In genomic region chr18:50638623-50639398, GRCh38 we compare ENCODE assay signal across 17 cellular contexts.
A peak's percentile ranks its signal among the peaks of the same experiment; 100 is the strongest.
DNase-seq lines count a peak whose midpoint lies in the region; ATAC-seq, FAIRE-seq and TF ChIP-seq lines count a peak whose summit lies in the region.
"Had no signal": no experiment of that assay in that cellular context is flagged by ENCODE, and none has a peak within 500 bp of the region (broad histone marks: within the 10 kb centered on the region; RNA-seq: fewer than 3 reads in every experiment).

No MANE protein-coding gene starts in this region.

- no peak overlapping the region for H3K9ac ChIP-seq in HepG2 (ENCODE audit: insufficient read depth, low read depth, low read length)

- TF ChIP-seq EP300 in HepG2 (IDR thresholded peaks at IDR 0.05; ENCODE audit: low read depth in 2 of 2, low read length in 2 of 2) (no peak), HepG2 (CRISPR knock-in tag; IDR thresholded peaks at IDR 0.05; ENCODE audit: borderline replicate concordance) (no peak)

- ATAC-seq in HepG2 (no peak), right lobe of liver (no peak), HG03159 (IDR thresholded peaks at IDR 0.05; ENCODE audit: unreplicated experiment) (no peak)
- ATAC-seq in activated naive CD8-positive, alpha-beta T cell treated with anti-CD3 and anti-CD28 coated beads, Interleukin-2, amount 50 U/mL, for 24 hours, result no peak
- ATAC-seq: activated CD8-positive, alpha-beta T cell treated with anti-CD3 and anti-CD28 coated beads for 36 hours; activated T-helper 17 cell treated with anti-CD3 and anti-CD28 coated beads, Interleukin-2, amount 50 U/mL, for 72 hours; stimulated activated naive CD8-positive, alpha-beta T cell treated with anti-CD3 and anti-CD28 coated beads, Interleukin-15, amount 100 ng/mL, for 72 hours had no signal

- H2AFZ ChIP-seq in HepG2 (ENCODE audit: low read length), result no peak overlapping the region

- H4K20me1 ChIP-seq in HepG2 (ENCODE audit: insufficient read depth, low read length), result no peaks in the 10 kb centered on the region

- DNase-seq in HepG2 (ENCODE audit: low spot score) (no peak), right lobe of liver (no peak), SK-N-DZ (ENCODE audit: low spot score) (peak; percentile 60), iPS-NIHi11 (ENCODE audit: low spot score) (peak; percentile 63), glutamatergic neuron (no peak), nucleus accumbens (lab: John Stamatoyannopoulos, UW) (no peak)
- no peak for DNase-seq in activated naive CD8-positive, alpha-beta T cell treated with anti-CD3 and anti-CD28 coated beads, Interleukin-2, amount 50 U/mL, for 24 hours
- DNase-seq: activated CD8-positive, alpha-beta T cell treated with anti-CD3 and anti-CD28 coated beads for 36 hours; Calu3; mesenchymal stem cell; occipital lobe; SJCRH30; stimulated activated naive CD8-positive, alpha-beta T cell treated with anti-CD3 and anti-CD28 coated beads, Interleukin-15, amount 100 ng/mL, for 72 hours had no signal

- H3K79me2 ChIP-seq in HepG2 (ENCODE audit: insufficient read depth, low read length), result no peaks in the 10 kb centered on the region

- H3K4me1 ChIP-seq in HepG2 (ENCODE audit: insufficient read depth, low read length), result no peaks in the 10 kb centered on the region
- H3K4me1 ChIP-seq in right lobe of liver, result no peaks in the 10 kb centered on the region
- H3K4me1 ChIP-seq: SJCRH30 had no signal

- CTCF ChIA-PET in HepG2 (lab: Yijun Ruan, JAX; ENCODE audit: low intra/inter-chr PET ratio, low total read pairs), result no interaction called here

- no peaks in the 10 kb centered on the region for H3K4me1 Mint-ChIP-seq in activated naive CD8-positive, alpha-beta T cell treated with anti-CD3 and anti-CD28 coated beads, Interleukin-2, amount 50 U/mL, for 24 hours
- H3K4me1 Mint-ChIP-seq in glutamatergic neuron (ENCODE audit: low read depth, unreplicated experiment), result peaks cover 11% of the 10 kb centered on the region
- H3K4me1 Mint-ChIP-seq: activated T-helper 17 cell treated with anti-CD3 and anti-CD28 coated beads, Interleukin-2, amount 50 U/mL, for 72 hours; IgD-negative memory B cell; stimulated activated naive CD8-positive, alpha-beta T cell treated with anti-CD3 and anti-CD28 coated beads, Interleukin-15, amount 100 ng/mL, for 72 hours had no signal

- no peak overlapping the region for H3K27ac Mint-ChIP-seq in activated naive CD8-positive, alpha-beta T cell treated with anti-CD3 and anti-CD28 coated beads, Interleukin-2, amount 50 U/mL, for 24 hours
- H3K27ac Mint-ChIP-seq in glutamatergic neuron (ENCODE audit: unreplicated experiment), result no peak overlapping the region
- H3K27ac Mint-ChIP-seq: activated CD8-positive, alpha-beta T cell treated with anti-CD3 and anti-CD28 coated beads for 36 hours; activated T-helper 17 cell treated with anti-CD3 and anti-CD28 coated beads, Interleukin-2, amount 50 U/mL, for 72 hours; IgD-negative memory B cell; stimulated activated naive CD8-positive, alpha-beta T cell treated with anti-CD3 and anti-CD28 coated beads, Interleukin-15, amount 100 ng/mL, for 72 hours had no signal

- H3K27ac ChIP-seq in HepG2 (ENCODE audit: extremely low read length, insufficient read depth, low read length), result no peak overlapping the region
- no peak overlapping the region for H3K27ac ChIP-seq in right lobe of liver
- H3K27ac ChIP-seq: SJCRH30 had no signal

- intact Hi-C loops in HepG2 (cut with micrococcal nuclease; ENCODE audit: unreplicated experiment) (loop anchor here (1.0 kb wide), 1 partner anchor 17 kb away; no protein-coding TSS in a partner anchor), right lobe of liver (cut with DNase I) (no loop called here)

- H3K9me3 ChIP-seq in HepG2 (ENCODE audit: low read length), result no peaks in the 10 kb centered on the region
- H3K9me3 ChIP-seq in right lobe of liver, result no peaks in the 10 kb centered on the region
- H3K9me3 ChIP-seq: SJCRH30 had no signal

- H3K4me3 ChIP-seq in HepG2 (replicated peaks in 1 of 3; ENCODE audit: insufficient read depth in 1 of 3, low read depth in 2 of 3, low read length in 3 of 3), result no peak overlapping the region
- H3K4me3 ChIP-seq in right lobe of liver, result no peak overlapping the region
- H3K4me3 ChIP-seq: SJCRH30 had no signal

- no peak for FAIRE-seq in HepG2 (lab: Jason Lieb, UNC)
- FAIRE-seq: TTC549 had no signal

- WGBS in HepG2 (ENCODE audit: low lambda C conversion rate), result 41% methylated on average over 3 of the region's 3 CpGs
- 50% methylated on average over 1 of the region's 3 CpGs for WGBS in right lobe of liver (ENCODE audit: insufficient coverage, low coverage, low lambda C conversion rate, missing lambda C conversion rate)

- H3K27me3 Mint-ChIP-seq in activated naive CD8-positive, alpha-beta T cell treated with anti-CD3 and anti-CD28 coated beads, Interleukin-2, amount 50 U/mL, for 24 hours, result no peaks in the 10 kb centered on the region
- no peaks in the 10 kb centered on the region for H3K27me3 Mint-ChIP-seq in glutamatergic neuron (ENCODE audit: unreplicated experiment)
- H3K27me3 Mint-ChIP-seq: stimulated activated naive CD8-positive, alpha-beta T cell treated with anti-CD3 and anti-CD28 coated beads, Interleukin-15, amount 100 ng/mL, for 72 hours had no signal

- H3K4me3 Mint-ChIP-seq in activated naive CD8-positive, alpha-beta T cell treated with anti-CD3 and anti-CD28 coated beads, Interleukin-2, amount 50 U/mL, for 24 hours, result no peak overlapping the region
- no peak overlapping the region for H3K4me3 Mint-ChIP-seq in glutamatergic neuron (ENCODE audit: unreplicated experiment)
- H3K4me3 Mint-ChIP-seq: activated CD8-positive, alpha-beta T cell treated with anti-CD3 and anti-CD28 coated beads for 36 hours; activated T-helper 17 cell treated with anti-CD3 and anti-CD28 coated beads, Interleukin-2, amount 50 U/mL, for 72 hours; IgD-negative memory B cell; stimulated activated naive CD8-positive, alpha-beta T cell treated with anti-CD3 and anti-CD28 coated beads, Interleukin-15, amount 100 ng/mL, for 72 hours had no signal

- TF ChIP-seq CTCF in HepG2 (CRISPR knock-in tag; IDR thresholded peaks at IDR 0.05), result no peak
- TF ChIP-seq CTCF in right lobe of liver (IDR thresholded peaks at IDR 0.05), result no peak
- TF ChIP-seq CTCF in glutamatergic neuron (IDR thresholded peaks at IDR 0.05; ENCODE audit: partially characterized antibody, unreplicated experiment), result no peak

- BruUV-seq in HepG2 (replicated peaks; lab: Mats Ljungman, UMichigan), result no TSS peak

- no peaks in the 10 kb centered on the region for H3K9me3 Mint-ChIP-seq in activated naive CD8-positive, alpha-beta T cell treated with anti-CD3 and anti-CD28 coated beads, Interleukin-2, amount 50 U/mL, for 24 hours
- peaks cover 3% of the 10 kb centered on the region for H3K9me3 Mint-ChIP-seq in glutamatergic neuron (ENCODE audit: unreplicated experiment)
- H3K9me3 Mint-ChIP-seq: activated CD8-positive, alpha-beta T cell treated with anti-CD3 and anti-CD28 coated beads for 36 hours; activated T-helper 17 cell treated with anti-CD3 and anti-CD28 coated beads, Interleukin-2, amount 50 U/mL, for 72 hours; IgD-negative memory B cell; stimulated activated naive CD8-positive, alpha-beta T cell treated with anti-CD3 and anti-CD28 coated beads, Interleukin-15, amount 100 ng/mL, for 72 hours had no signal

- no peaks in the 10 kb centered on the region for H3K36me3 Mint-ChIP-seq in activated naive CD8-positive, alpha-beta T cell treated with anti-CD3 and anti-CD28 coated beads, Interleukin-2, amount 50 U/mL, for 24 hours (ENCODE audit: low read depth)
- peaks cover 6% of the 10 kb centered on the region for H3K36me3 Mint-ChIP-seq in glutamatergic neuron (ENCODE audit: unreplicated experiment)
- H3K36me3 Mint-ChIP-seq: IgD-negative memory B cell had no signal

- H3K36me3 ChIP-seq in HepG2 (replicated peaks in 1 of 2; ENCODE audit: control insufficient read depth in 1 of 2, insufficient read depth in 2 of 2, low read length in 2 of 2) (no peaks in the 10 kb centered on the region), right lobe of liver (no peaks in the 10 kb centered on the region)
- H3K36me3 ChIP-seq: SJCRH30 had no signal

- in situ Hi-C loops in HepG2 (cut with HindIII; ENCODE audit: extremely low pct_ligation_motif_present, low pct_unique_long_range_greater_than_20kb), result no loop called here

- no peaks in the 10 kb centered on the region for H3K27me3 ChIP-seq in HepG2 (ENCODE audit: control insufficient read depth in 1 of 2, insufficient read depth in 2 of 2, low read length in 2 of 2)
- H3K27me3 ChIP-seq in right lobe of liver, result no peaks in the 10 kb centered on the region
- H3K27me3 ChIP-seq: SJCRH30 had no signal

- no peak overlapping the region for H3K4me2 ChIP-seq in HepG2 (ENCODE audit: low read depth, low read length)

- no peak for TF ChIP-seq RAD21 in HepG2 (CRISPR knock-in tag; IDR thresholded peaks at IDR 0.05)

- TF ChIP-seq POLR2A in HepG2 (IDR thresholded peaks at IDR 0.05; ENCODE audit: insufficient read depth in 1 of 2, low read depth in 2 of 2, low read length in 2 of 2), result no peak
- no peak for TF ChIP-seq POLR2A in right lobe of liver (IDR thresholded peaks at IDR 0.05)

- POLR2A ChIA-PET in HepG2 (lab: Yijun Ruan, JAX), result no interaction called here

TF ChIP-seq in HepG2, 621 proteins besides CTCF, POLR2A, EP300 and RAD21:
- TF ChIP-seq TRIM24 (CRISPR knock-in tag; IDR thresholded peaks at IDR 0.05), result no peak
- no peak for TF ChIP-seq NR0B2 (CRISPR knock-in tag; IDR thresholded peaks at IDR 0.05)
- no peak for TF ChIP-seq ZNF101 (CRISPR knock-in tag; IDR thresholded peaks at IDR 0.05; ENCODE audit: borderline replicate concordance, low read depth)
- TF ChIP-seq ZNF570 (CRISPR knock-in tag; IDR thresholded peaks at IDR 0.05; ENCODE audit: borderline replicate concordance), result no peak
- peak; percentile 56; the same call in 1 of the 2 replicates for TF ChIP-seq SRF (IDR thresholded peaks at IDR 0.05; ENCODE audit: low read depth, low read length)

Comparison
In these comparisons a context has a peak if more than half of its experiments do, and no peak if none do; other contexts are left out.
1. DNase-seq: peak in SK-N-DZ (single experiment) and iPS-NIHi11 (single experiment); none in HepG2 (single experiment), right lobe of liver (0 of 3), activated naive CD8-positive, alpha-beta T cell treated with anti-CD3 and anti-CD28 coated beads, Interleukin-2, amount 50 U/mL, for 24 hours (single experiment), glutamatergic neuron (single experiment) and nucleus accumbens (0 of 56).